In the genomic region with DNA sequence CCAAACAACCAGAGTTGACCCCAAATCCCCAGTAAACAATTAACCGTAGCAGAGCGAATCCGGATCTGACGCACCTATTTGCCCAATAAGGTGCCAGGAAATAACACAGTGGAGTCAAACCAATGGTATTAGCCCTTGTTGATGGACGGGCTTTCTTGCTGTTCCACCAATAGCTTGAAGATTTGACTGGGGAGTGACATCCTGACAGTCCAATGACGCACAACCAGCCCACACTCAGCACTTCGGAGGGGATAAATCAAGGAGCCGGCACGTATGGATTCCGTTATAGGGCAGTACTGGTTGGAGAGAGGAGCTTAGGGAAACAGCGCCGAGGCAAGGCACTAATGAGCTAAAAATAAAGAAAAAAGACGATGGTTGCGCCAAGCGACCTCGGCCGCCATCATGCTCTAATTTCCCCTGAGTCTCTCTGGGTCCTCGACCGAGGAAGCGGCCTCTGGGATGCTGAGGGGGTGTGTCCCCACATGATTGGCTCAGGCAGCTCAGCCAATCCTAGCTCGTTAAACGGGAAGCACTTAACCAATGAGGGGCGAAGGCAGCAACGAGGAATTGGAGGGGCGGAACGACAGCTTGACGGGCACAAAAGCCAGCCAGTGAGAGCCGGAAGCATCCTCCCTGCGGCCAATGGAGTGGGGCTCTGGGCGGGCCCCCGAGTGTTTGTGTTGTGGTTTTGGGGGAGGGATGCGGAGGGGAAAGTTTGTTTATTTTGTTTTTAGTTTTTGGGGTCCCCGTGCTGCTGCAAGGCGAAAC, we compare ENCODE assay signal across 8 cellular contexts. TPM values are rescaled to one million over a fixed set of nuclear protein-coding genes. Genes with fewer than 3 reads are reported as not detected.
DNase-seq lines count a peak whose midpoint lies in the region; ATAC-seq and TF ChIP-seq lines count a peak whose summit lies in the region.

No MANE protein-coding gene starts in this region.

- no peaks in the 10 kb centered on the region for H4K20me1 ChIP-seq in KMS-11 (ENCODE audit: insufficient read depth)

- H3K4me3 Mint-ChIP-seq in activated T-cell treated with anti-CD3 and anti-CD28 coated beads, Interleukin-2, amount 50 U/mL, for 72 hours: peak overlapping the region; percentile 88 to 92

- H2AFZ ChIP-seq in KMS-11 (ENCODE audit: low read depth): peak overlapping the region; percentile 83

- no TSS peak for BruUV-seq in Panc1 (replicated peaks; lab: Mats Ljungman, UMichigan)

- H3K27ac Mint-ChIP-seq in activated T-cell treated with anti-CD3 and anti-CD28 coated beads, Interleukin-2, amount 50 U/mL, for 72 hours: peak overlapping the region; percentile 95

- DNase-seq in DMS79 treated with DMSO at 0.1 percent for 48 hours (lab: John Stamatoyannopoulos, UW): peak; percentile 88
- peak; percentile 94 for DNase-seq in Panc1 (ENCODE audit: low read depth, low spot score)
- DNase-seq in activated T-cell treated with anti-CD3 and anti-CD28 coated beads, Interleukin-2, amount 50 U/mL, for 72 hours: peak; percentile 98 to 99
- DNase-seq in stimulated activated CD8-positive, alpha-beta memory T cell treated with anti-CD3 and anti-CD28 coated beads, Interleukin-4, amount 100 ng/mL, for 48 hours: peak; percentile 99

- CTCF ChIA-PET in Panc1 (lab: Charles Lee): interaction anchor here (0.6 kb wide), 1 partner anchor 136 kb away, joined by 3 read pairs; no protein-coding TSS in a partner anchor

- H3K27me3 Mint-ChIP-seq in activated T-cell treated with anti-CD3 and anti-CD28 coated beads, Interleukin-2, amount 50 U/mL, for 72 hours (ENCODE audit: low read depth): peaks cover 8% of the 10 kb centered on the region

- POLR2A ChIA-PET in Panc1 (lab: Charles Lee): interaction anchor here (0.5 to 1.4 kb wide), 4 partner anchors 50 to 665 kb away, joined by 3 to 9 read pairs (median 4); a partner anchor contains a TSS

- H3K27me3 ChIP-seq in KMS-11 (ENCODE audit: insufficient read depth, low read depth): peaks cover 20% of the 10 kb centered on the region
- H3K27me3 ChIP-seq in Panc1 (ENCODE audit: control insufficient read depth, insufficient read depth, low read length): no peaks in the 10 kb centered on the region
- H3K27me3 ChIP-seq in mucosa of stomach (ENCODE audit: control insufficient read depth, insufficient read depth, low read length): no peaks in the 10 kb centered on the region

- ATAC-seq in GM21786 (IDR thresholded peaks at IDR 0.05; ENCODE audit: unreplicated experiment): peak; percentile 78
- ATAC-seq in Panc1: peak; percentile 95
- peak; percentile 88 to 89 for ATAC-seq in activated T-cell treated with anti-CD3 and anti-CD28 coated beads, Interleukin-2, amount 50 U/mL, for 72 hours (replicated peaks in 1 of 2)
- peak; percentile 92 for ATAC-seq in esophagus mucosa

- peak overlapping the region; percentile 75; the same call in 1 of the 2 replicates for H3K9ac ChIP-seq in KMS-11
- H3K9ac ChIP-seq in mucosa of stomach (ENCODE audit: low read length): peak overlapping the region; percentile 68

- in situ Hi-C loops in Panc1 (cut with HindIII; ENCODE audit: low pct_unique_long_range_greater_than_20kb, low sequenced_read_pairs): no loop called here

- peaks cover 55% of the 10 kb centered on the region for H3K4me1 Mint-ChIP-seq in activated T-cell treated with anti-CD3 and anti-CD28 coated beads, Interleukin-2, amount 50 U/mL, for 72 hours (ENCODE audit: low read depth)

- intact Hi-C loops in Panc1 (cut with micrococcal nuclease; ENCODE audit: unreplicated experiment): loop anchor here (5.0 kb wide), 1 partner anchor 303 kb away; a partner anchor contains a TSS

- H3K36me3 ChIP-seq in KMS-11 (ENCODE audit: insufficient read depth) (no peaks in the 10 kb centered on the region), Panc1 (ENCODE audit: control insufficient read depth, insufficient read depth, low read length) (no peaks in the 10 kb centered on the region), mucosa of stomach (ENCODE audit: control insufficient read depth, insufficient read depth, low read length) (no peaks in the 10 kb centered on the region)

- TF ChIP-seq CTCF in KMS-11 (conservative IDR thresholded peaks at IDR 0.05; ENCODE audit: low read depth, low read length): no peak
- no peak for TF ChIP-seq CTCF in Panc1 (IDR thresholded peaks at IDR 0.05)

- no peaks in the 10 kb centered on the region for H3K9me3 ChIP-seq in Panc1 (ENCODE audit: control insufficient read depth, insufficient read depth, low read depth, low read length)
- H3K9me3 ChIP-seq in mucosa of stomach (ENCODE audit: control insufficient read depth, low read length): no peaks in the 10 kb centered on the region

- H3K27ac ChIP-seq in KMS-11: peak overlapping the region; percentile 63
- peak overlapping the region; percentile 95 for H3K27ac ChIP-seq in Panc1 (ENCODE audit: low read length)

- H3K36me3 Mint-ChIP-seq in activated T-cell treated with anti-CD3 and anti-CD28 coated beads, Interleukin-2, amount 50 U/mL, for 72 hours (ENCODE audit: insufficient read depth in 2 of 2): peaks cover 0 to 4% of the 10 kb centered on the region in 2 donors

- peaks cover 0 to 2% of the 10 kb centered on the region in 2 donors for H3K9me3 Mint-ChIP-seq in activated T-cell treated with anti-CD3 and anti-CD28 coated beads, Interleukin-2, amount 50 U/mL, for 72 hours

- no peaks in the 10 kb centered on the region for H3K79me2 ChIP-seq in KMS-11 (ENCODE audit: insufficient read depth, low read depth)

- H3K4me3 ChIP-seq in KMS-11 (IDR thresholded peaks at IDR 0.05; ENCODE audit: insufficient read depth, low read depth, low read length) (no peak overlapping the region), Panc1 (ENCODE audit: low read depth in 2 of 2, low read length in 2 of 2) (peak overlapping the region; percentile 64 to 86), mucosa of stomach (ENCODE audit: low read length) (peak overlapping the region; percentile 48)

- H3K4me1 ChIP-seq in KMS-11 (ENCODE audit: low read depth, poor library complexity, severe bottlenecking) (peaks cover 16% of the 10 kb centered on the region), Panc1 (ENCODE audit: control insufficient read depth, insufficient read depth, low read length) (peaks cover 9% of the 10 kb centered on the region), mucosa of stomach (ENCODE audit: control insufficient read depth, insufficient read depth, low read length) (peaks cover 4% of the 10 kb centered on the region)

- peak overlapping the region; percentile 89 for H3K4me2 ChIP-seq in KMS-11

RNA-seq across cellular contexts. Expression of a gene that starts 49.5 kb away (rescaled TPM):
- total RNA-seq in Panc1 (2021; ENCODE audit: unreplicated experiment): 0.05 TPM
- polyA plus RNA-seq in Panc1 (2012; ENCODE audit: insufficient read length): not detected
- total RNA-seq in activated T-cell treated with anti-CD3 and anti-CD28 coated beads, Interleukin-2, amount 50 U/mL, for 72 hours: under 1 TPM; 0.81 to 0.89 TPM
- 50.7 TPM for total RNA-seq in esophagus mucosa

Comparison
In these comparisons a context has a peak if more than half of its experiments do, and no peak if none do; other contexts are left out.
1. RNA of a gene that starts 49.5 kb away (total RNA-seq): 50.7 TPM in esophagus mucosa (single experiment); 0.81 to 0.89 TPM in activated T-cell treated with anti-CD3 and anti-CD28 coated beads, Interleukin-2, amount 50 U/mL, for 72 hours and 0.05 TPM in Panc1 (single experiment); every median in the first group is over 10 times any median in the second.
2. Peak in every context shown above with its lines, with median percentiles within 50 percentile points of each other: DNase-seq and ATAC-seq.